Comparison of ENCODE assay signal across 8 cellular contexts in the genomic region with DNA sequence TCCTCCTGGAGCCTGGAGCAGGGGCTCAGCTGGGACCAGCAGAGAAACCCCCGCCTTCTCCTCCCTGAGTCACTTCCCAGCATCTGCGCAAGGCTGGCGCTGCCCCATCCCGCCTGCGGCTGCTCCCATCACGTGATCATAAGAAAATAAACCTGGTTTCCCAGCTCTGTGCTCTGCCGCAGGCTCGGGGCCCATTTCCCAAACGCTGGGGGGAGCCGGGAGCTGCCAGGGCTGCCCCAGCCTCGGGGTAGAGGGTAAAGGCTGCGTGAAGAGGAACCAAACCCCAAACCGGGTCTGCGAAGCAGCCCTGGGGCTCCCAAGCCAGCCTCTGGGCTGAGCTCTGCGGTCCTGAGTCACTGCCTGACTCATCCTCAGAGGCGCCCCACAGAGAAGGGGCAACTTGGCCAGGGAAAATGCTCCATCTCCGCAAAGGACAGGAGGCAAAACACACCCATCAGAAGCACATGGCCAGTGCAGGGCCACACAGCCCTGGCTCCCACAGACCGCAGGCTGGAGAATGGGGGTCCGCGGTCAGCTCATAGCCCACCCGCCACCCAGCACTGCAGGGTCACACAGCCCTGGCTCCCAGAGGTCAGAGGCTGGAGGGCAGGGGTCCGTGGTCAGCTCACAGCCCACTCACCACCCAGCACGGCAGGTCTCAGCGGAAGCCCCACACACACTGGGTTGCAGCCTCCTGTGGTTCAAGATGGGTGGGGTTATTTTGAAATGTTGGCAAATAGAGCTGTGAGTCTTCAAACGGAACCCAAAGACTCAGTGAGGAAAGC.
DNase-seq lines count a peak whose midpoint lies in the region; ATAC-seq, FAIRE-seq and TF ChIP-seq lines count a peak whose summit lies in the region.

No MANE protein-coding gene starts in this region.

- intact Hi-C loops in CD4-positive, alpha-beta memory T cell (cut with micrococcal nuclease), result loop anchor here (1.0 to 10.0 kb wide), 4 partner anchors 45 to 169 kb away; partner anchors contain the start of gene CDC16
- intact Hi-C loops in K562 (cut with micrococcal nuclease) (loop anchor here (2.0 kb wide), 1 partner anchor 63 kb away; no protein-coding TSS in a partner anchor), gastrocnemius medialis (cut with DNase I; ENCODE audit: low total_unique reads) (loop anchor here (1.0 to 2.0 kb wide), 2 partner anchors 35 to 67 kb away; partner anchors contain the start of gene RASA3)

- TF ChIP-seq POLR2A in NB4 (IDR thresholded peaks at IDR 0.05; ENCODE audit: extremely low read depth, insufficient read length) (peak; percentile 35), K562 (conservative IDR thresholded peaks at IDR 0.05) (peak; percentile 65; the same call in 1 of the 2 replicates), gastrocnemius medialis (IDR thresholded peaks at IDR 0.05) (peak in 1 of 2 donors; percentile 31)

- H3K36me3 ChIP-seq in CD4-positive, alpha-beta memory T cell (ENCODE audit: insufficient read depth, low read length), result peaks cover 18% of the 10 kb centered on the region
- H3K36me3 ChIP-seq in K562 (ENCODE audit: control insufficient read depth, insufficient read depth, low read length) (no peaks in the 10 kb centered on the region), gastrocnemius medialis (no peaks in the 10 kb centered on the region)

- peaks cover 60% of the 10 kb centered on the region for H3K4me1 ChIP-seq in CD4-positive, alpha-beta memory T cell (ENCODE audit: insufficient read depth, low read length)
- H3K4me1 ChIP-seq in K562 (replicated peaks in 1 of 2; ENCODE audit: control insufficient read depth in 2 of 2, insufficient read depth in 2 of 2, low read length in 2 of 2) (peaks cover 17 to 55% of the 10 kb centered on the region in 2 experiments), gastrocnemius medialis (peaks cover 41 to 47% of the 10 kb centered on the region in 2 donors)

- H3K27ac ChIP-seq in CD4-positive, alpha-beta memory T cell (ENCODE audit: low read depth, low read length), result peak overlapping the region; percentile 37
- H3K27ac ChIP-seq in K562 (ENCODE audit: extremely low read depth, low read depth, low read length) (peak overlapping the region; percentile 93), gastrocnemius medialis (peak overlapping the region; percentile 93 to 96 (median 95))

- 2% methylated on average over 16 of the region's 25 CpGs for WGBS in K562 (ENCODE audit: insufficient coverage, low coverage, missing lambda C conversion rate)

- no peaks in the 10 kb centered on the region for H3K27me3 ChIP-seq in CD4-positive, alpha-beta memory T cell (ENCODE audit: insufficient read depth, low read length)
- no peaks in the 10 kb centered on the region for H3K27me3 ChIP-seq in K562 (ENCODE audit: control insufficient read depth in 2 of 2, insufficient read depth in 2 of 2, low read length in 2 of 2)
- no peaks in the 10 kb centered on the region for H3K27me3 ChIP-seq in gastrocnemius medialis

- no peak for TF ChIP-seq RAD21 in K562 (CRISPR knock-in tag; conservative IDR thresholded peaks at IDR 0.05 in 1 of 2, IDR thresholded peaks at IDR 0.05 in 1 of 2)

- peak; percentile 55 to 88 (median 62) for DNase-seq in CD4-positive, alpha-beta memory T cell
- DNase-seq in NB4 (ENCODE audit: low read depth) (peak; percentile 99), K562 (ENCODE audit: extremely low read depth in 1 of 4, low spot score in 3 of 4) (peak; percentile 67 to 87 (median 70)), iPS DF 19.7 (ENCODE audit: low read depth, low spot score) (peak; percentile 38), gastrocnemius medialis (peak; percentile 77 to 86)

- 0 out of 2 replicates have a peak, but pooled peaks have one; percentile 12 for TF ChIP-seq EP300 in K562 (IDR thresholded peaks at IDR 0.05; ENCODE audit: low read length)

- H3K27ac Mint-ChIP-seq in CD4-positive, alpha-beta memory T cell, result peak overlapping the region; percentile 89 to 96 (median 92)

- H2AFZ ChIP-seq in K562 (ENCODE audit: low read depth, low read length), result peak overlapping the region; percentile 83

- peaks cover 23 to 70% (median 51%) of the 10 kb centered on the region in 4 donors for H3K4me1 Mint-ChIP-seq in CD4-positive, alpha-beta memory T cell

- POLR2A ChIA-PET in CD4-positive, alpha-beta memory T cell (lab: Charles Lee; ENCODE audit: partially characterized antibody), result interaction anchor here (0.7 to 4.9 kb wide), 25 partner anchors 8 to 224 kb away, joined by 3 to 42 read pairs (median 4); partner anchors contain the start of gene UPF3A
- POLR2A ChIA-PET in K562 (lab: Yijun Ruan, JAX), result interaction anchor here (0.6 to 0.9 kb wide), 2 partner anchors 10 to 45 kb away, joined by 3 read pairs; no protein-coding TSS in a partner anchor

- H4K20me1 ChIP-seq in K562 (replicated peaks; ENCODE audit: control insufficient read depth, insufficient read depth, low read length), result no peaks in the 10 kb centered on the region

- CTCF ChIA-PET in CD4-positive, alpha-beta memory T cell (lab: Charles Lee; ENCODE audit: partially characterized antibody), result interaction anchor here (1.0 to 1.3 kb wide), 3 partner anchors 45 to 161 kb away, joined by 3 to 5 read pairs (median 3); no protein-coding TSS in a partner anchor
- CTCF ChIA-PET in K562 (lab: Yijun Ruan, JAX; ENCODE audit: low intra/inter-chr PET ratio), result no interaction called here

- no TSS peak for BruUV-seq in K562 (replicated peaks; lab: Mats Ljungman, UMichigan)

- TF ChIP-seq CTCF in NB4 (IDR thresholded peaks at IDR 0.05; ENCODE audit: low read depth, low read length) (peak; percentile 18), K562 (IDR thresholded peaks at IDR 0.05 in 2 of 3, conservative IDR thresholded peaks at IDR 0.05 in 1 of 3; ENCODE audit: insufficient read depth in 2 of 3, low read depth in 1 of 3, low read length in 3 of 3) (no peak), gastrocnemius medialis (IDR thresholded peaks at IDR 0.05 in 4 of 5, conservative IDR thresholded peaks at IDR 0.05 in 1 of 5) (peak in 1 of 5 experiments; percentile 40)

- peaks cover 9 to 50% of the 10 kb centered on the region in 2 donors for H3K36me3 Mint-ChIP-seq in CD4-positive, alpha-beta memory T cell

- H3K9me1 ChIP-seq in K562 (ENCODE audit: control insufficient read depth, insufficient read depth, low read length), result no peaks in the 10 kb centered on the region

- peak overlapping the region; percentile 65 to 86 for H3K9ac ChIP-seq in K562 (ENCODE audit: insufficient read depth in 1 of 2, low read depth in 2 of 2, low read length in 2 of 2)

- peaks cover 0 to 8% (median 0%) of the 10 kb centered on the region in 8 donors for H3K9me3 Mint-ChIP-seq in CD4-positive, alpha-beta memory T cell

- H3K4me3 ChIP-seq in CD4-positive, alpha-beta memory T cell (ENCODE audit: low read length in 2 of 2), result peak overlapping the region; percentile 47 to 57
- H3K4me3 ChIP-seq in NB4 (ENCODE audit: low read depth, low read length), result peak overlapping the region; percentile 61
- peak overlapping the region; percentile 42 for H3K4me3 ChIP-seq in K562
- H3K4me3 ChIP-seq in gastrocnemius medialis, result peak overlapping the region; percentile 55 to 70 (median 56)

- peak overlapping the region; percentile 78 for H3K4me2 ChIP-seq in K562 (ENCODE audit: insufficient read depth, low read length)

- peak overlapping the region; percentile 77 to 93 (median 84) for H3K4me3 Mint-ChIP-seq in CD4-positive, alpha-beta memory T cell

- FAIRE-seq in TTC549 (lab: Jason Lieb, UNC), result peak; percentile 51
- peak; percentile 93 for FAIRE-seq in K562 (lab: Jason Lieb, UNC)

- ATAC-seq in GM21717 (IDR thresholded peaks at IDR 0.05; ENCODE audit: unreplicated experiment) (peak; percentile 47), K562 (peak; percentile 94), gastrocnemius medialis (peak; percentile 86), GM19328 (IDR thresholded peaks at IDR 0.05; ENCODE audit: unreplicated experiment) (no peak)

- H3K79me2 ChIP-seq in K562 (ENCODE audit: control insufficient read depth, insufficient read depth, low read length), result peaks cover 51% of the 10 kb centered on the region

- H3K27me3 Mint-ChIP-seq in CD4-positive, alpha-beta memory T cell, result no peaks in the 10 kb centered on the region

- H3K9me3 ChIP-seq in CD4-positive, alpha-beta memory T cell (ENCODE audit: control insufficient read depth in 1 of 2, low read length in 2 of 2), result no peaks in the 10 kb centered on the region
- H3K9me3 ChIP-seq in K562 (replicated peaks; ENCODE audit: control insufficient read depth, insufficient read depth, low read depth, low read length), result no peaks in the 10 kb centered on the region
- no peaks in the 10 kb centered on the region for H3K9me3 ChIP-seq in gastrocnemius medialis

- in situ Hi-C loops in K562 (cut with MboI), result no loop called here
- in situ Hi-C loops in gastrocnemius medialis (cut with MboI; ENCODE audit: low sequenced_read_pairs in 4 of 4), result no loop called here

TF ChIP-seq in K562, 482 proteins besides CTCF, POLR2A, EP300 and RAD21 (continues in another document):
- TF ChIP-seq FOXK2 (conservative IDR thresholded peaks at IDR 0.05 in 1 of 2, IDR thresholded peaks at IDR 0.05 in 1 of 2; ENCODE audit: low read depth in 2 of 2) (no peak; a peak in 1 of 4 replicates), TCFL5 (CRISPR knock-in tag; conservative IDR thresholded peaks at IDR 0.05) (no peak)
- TF ChIP-seq, protein P1, sequence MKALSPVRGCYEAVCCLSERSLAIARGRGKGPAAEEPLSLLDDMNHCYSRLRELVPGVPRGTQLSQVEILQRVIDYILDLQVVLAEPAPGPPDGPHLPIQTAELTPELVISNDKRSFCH (CRISPR knock-in tag; IDR thresholded peaks at IDR 0.05), result no peak
- TF ChIP-seq, protein P1 (tag; IDR thresholded peaks at IDR 0.05), result no peak
- TF ChIP-seq, protein P2, sequence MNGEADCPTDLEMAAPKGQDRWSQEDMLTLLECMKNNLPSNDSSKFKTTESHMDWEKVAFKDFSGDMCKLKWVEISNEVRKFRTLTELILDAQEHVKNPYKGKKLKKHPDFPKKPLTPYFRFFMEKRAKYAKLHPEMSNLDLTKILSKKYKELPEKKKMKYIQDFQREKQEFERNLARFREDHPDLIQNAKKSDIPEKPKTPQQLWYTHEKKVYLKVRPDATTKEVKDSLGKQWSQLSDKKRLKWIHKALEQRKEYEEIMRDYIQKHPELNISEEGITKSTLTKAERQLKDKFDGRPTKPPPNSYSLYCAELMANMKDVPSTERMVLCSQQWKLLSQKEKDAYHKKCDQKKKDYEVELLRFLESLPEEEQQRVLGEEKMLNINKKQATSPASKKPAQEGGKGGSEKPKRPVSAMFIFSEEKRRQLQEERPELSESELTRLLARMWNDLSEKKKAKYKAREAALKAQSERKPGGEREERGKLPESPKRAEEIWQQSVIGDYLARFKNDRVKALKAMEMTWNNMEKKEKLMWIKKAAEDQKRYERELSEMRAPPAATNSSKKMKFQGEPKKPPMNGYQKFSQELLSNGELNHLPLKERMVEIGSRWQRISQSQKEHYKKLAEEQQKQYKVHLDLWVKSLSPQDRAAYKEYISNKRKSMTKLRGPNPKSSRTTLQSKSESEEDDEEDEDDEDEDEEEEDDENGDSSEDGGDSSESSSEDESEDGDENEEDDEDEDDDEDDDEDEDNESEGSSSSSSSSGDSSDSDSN (IDR thresholded peaks at IDR 0.05; ENCODE audit: borderline replicate concordance in 1 of 2, low read depth in 2 of 2, low read length in 2 of 2), result 0 out of 4 replicates have a peak, but pooled peaks of 1 of the 2 experiments have one; percentile 43

Comparison
In these comparisons a context has a peak if more than half of its experiments do, and no peak if none do; other contexts are left out.
1. DNase-seq: peak in every context shown above with its lines; median percentile 99 in NB4; 82 in gastrocnemius medialis; 70 in K562; 62 in CD4-positive, alpha-beta memory T cell; 38 in iPS DF 19.7.
2. H3K27ac ChIP-seq: peak in every context shown above with its lines; median percentile 95 in gastrocnemius medialis; 93 in K562; 37 in CD4-positive, alpha-beta memory T cell.